Comparison of ENCODE assay signal across 23 cellular contexts in the genomic region with DNA sequence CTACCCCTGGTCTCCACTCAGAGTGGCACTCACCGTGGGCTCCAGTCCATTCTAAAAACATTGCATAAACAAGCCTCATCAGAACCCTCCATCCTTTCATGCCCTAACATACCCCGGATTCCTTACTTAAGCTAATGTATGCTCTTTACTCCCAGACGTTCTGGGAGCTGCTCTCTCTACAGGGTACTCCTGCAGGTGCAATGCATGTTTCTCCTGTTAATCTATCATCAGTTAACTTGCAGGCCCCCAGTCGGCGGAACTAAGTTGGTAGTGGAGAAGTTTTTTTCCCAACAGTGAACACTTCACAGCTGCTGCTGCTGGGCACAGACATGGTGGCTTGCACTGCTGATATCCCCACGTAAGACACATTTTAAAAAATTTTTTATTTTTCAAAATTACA.
"Had no signal": no experiment of that assay in that cellular context is flagged by ENCODE, and none has a peak within 500 bp of the region (broad histone marks: within the 10 kb centered on the region; RNA-seq: fewer than 3 reads in every experiment).

No MANE protein-coding gene starts in this region.

- H3K4me3 Mint-ChIP-seq: activated CD4-positive, alpha-beta memory T cell treated with anti-CD3 and anti-CD28 coated beads, Interleukin-2, amount 10 ng/mL, durations not matched to agents 7 days and 5 days; activated CD4-positive, alpha-beta T cell treated with anti-CD3 and anti-CD28 coated beads, Interleukin-2, amount 10 ng/mL, durations not matched to agents 7 days and 5 days; activated T-cell treated with anti-CD3 and anti-CD28 coated beads, Interleukin-2, amount 50 U/mL, for 24 hours; activated T-helper 17 cell treated with anti-CD3 and anti-CD28 coated beads, Interleukin-2, amount 50 U/mL, for 72 hours; effector memory CD8-positive, alpha-beta T cell; natural killer cell; T-helper 17 cell had no signal

- H3K4me1 Mint-ChIP-seq: activated CD4-positive, alpha-beta memory T cell treated with anti-CD3 and anti-CD28 coated beads, Interleukin-2, amount 10 ng/mL, durations not matched to agents 7 days and 5 days; activated CD4-positive, alpha-beta T cell treated with anti-CD3 and anti-CD28 coated beads, Interleukin-2, amount 10 ng/mL, durations not matched to agents 7 days and 5 days; activated T-helper 17 cell treated with anti-CD3 and anti-CD28 coated beads, Interleukin-2, amount 50 U/mL, for 72 hours; natural killer cell; T-helper 17 cell had no signal

- H3K36me3 Mint-ChIP-seq: natural killer cell had no signal

- H3K27ac Mint-ChIP-seq: activated CD4-positive, alpha-beta memory T cell treated with anti-CD3 and anti-CD28 coated beads, Interleukin-2, amount 10 ng/mL, durations not matched to agents 7 days and 5 days; activated CD4-positive, alpha-beta T cell treated with anti-CD3 and anti-CD28 coated beads, Interleukin-2, amount 10 ng/mL, durations not matched to agents 7 days and 5 days; activated T-cell treated with anti-CD3 and anti-CD28 coated beads, Interleukin-2, amount 50 U/mL, for 24 hours; activated T-helper 17 cell treated with anti-CD3 and anti-CD28 coated beads, Interleukin-2, amount 50 U/mL, for 72 hours; effector memory CD8-positive, alpha-beta T cell; natural killer cell; T-helper 17 cell had no signal

- DNase-seq: activated CD4-positive, alpha-beta memory T cell treated with anti-CD3 and anti-CD28 coated beads, Interleukin-2, amount 10 ng/mL, durations not matched to agents 7 days and 5 days; activated CD4-positive, alpha-beta T cell treated with anti-CD3 and anti-CD28 coated beads for 1 hour; activated CD4-positive, alpha-beta T cell treated with anti-CD3 and anti-CD28 coated beads, Interleukin-2, amount 10 ng/mL, durations not matched to agents 7 days and 5 days; activated CD8-positive, alpha-beta memory T cell treated with anti-CD3 and anti-CD28 coated beads, Interleukin-2, amount 50 U/mL, for 48 hours; activated gamma-delta T cell treated with Interleukin-2 at 50 U/mL for 16 hours; activated naive CD4-positive, alpha-beta T cell treated with anti-CD3 and anti-CD28 coated beads, Interleukin-2, amount 50 U/mL, for 16 hours; activated T-cell treated with anti-CD3 and anti-CD28 coated beads, Interleukin-2, amount 50 U/mL, for 24 hours; amygdala; caudate nucleus; cortex of kidney; effector memory CD8-positive, alpha-beta T cell; esophagus squamous epithelium; foreskin melanocyte; left colon; natural killer cell; stimulated activated CD4-positive, alpha-beta T cell treated with anti-CD3 and anti-CD28 coated beads, Interleukin-15, amount 100 ng/mL, for 24 hours; stimulated activated CD4-positive, alpha-beta T cell treated with anti-CD3 and anti-CD28 coated beads, Interleukin-2, amount 100 ng/mL, for 24 hours; stimulated activated naive CD4-positive, alpha-beta T cell; T-helper 17 cell had no signal

- H3K27ac ChIP-seq: esophagus squamous epithelium, neutrophil, suprapubic skin, tibial nerve had no signal

- H3K9me3 ChIP-seq: neutrophil, suprapubic skin had no signal

- H3K27me3 Mint-ChIP-seq: activated CD4-positive, alpha-beta memory T cell treated with anti-CD3 and anti-CD28 coated beads, Interleukin-2, amount 10 ng/mL, durations not matched to agents 7 days and 5 days; activated CD4-positive, alpha-beta T cell treated with anti-CD3 and anti-CD28 coated beads, Interleukin-2, amount 10 ng/mL, durations not matched to agents 7 days and 5 days; activated T-cell treated with anti-CD3 and anti-CD28 coated beads, Interleukin-2, amount 50 U/mL, for 24 hours; activated T-helper 17 cell treated with anti-CD3 and anti-CD28 coated beads, Interleukin-2, amount 50 U/mL, for 72 hours; effector memory CD8-positive, alpha-beta T cell; T-helper 17 cell had no signal

- H3K4me1 ChIP-seq: tibial nerve had no signal

- H3K36me3 ChIP-seq: esophagus squamous epithelium, neutrophil, suprapubic skin had no signal

- H3K4me3 ChIP-seq: esophagus squamous epithelium, suprapubic skin, tibial nerve had no signal

- H3K27me3 ChIP-seq: esophagus squamous epithelium, neutrophil, suprapubic skin, tibial nerve had no signal
